7 cellular contexts compared by ENCODE assay signal in genomic region chr6:106770081-106770480, GRCh38.
"Had no signal": no experiment of that assay in that cellular context is flagged by ENCODE, and none has a peak within 500 bp of the region (broad histone marks: within the 10 kb centered on the region; RNA-seq: fewer than 3 reads in every experiment).

No MANE protein-coding gene starts in this region.

- H3K27me3 Mint-ChIP-seq: IgD-negative memory B cell had no signal

- H3K27ac ChIP-seq: HL-60 had no signal

- H3K4me3 Mint-ChIP-seq: IgD-negative memory B cell had no signal

- H3K4me3 ChIP-seq: K562 had no signal

- FAIRE-seq: HepG2, HTR-8/SVneo, K562 had no signal

- H3K27ac Mint-ChIP-seq: IgD-negative memory B cell had no signal

- ATAC-seq: HepG2, K562 had no signal

- DNase-seq: IMR-90, KBM-7 had no signal

- H3K36me3 Mint-ChIP-seq: IgD-negative memory B cell had no signal
